ENCODE assay signal across 21 cellular contexts in genomic region chr11:17652556-17652955, GRCh38.
"Had no signal": no experiment of that assay in that cellular context is flagged by ENCODE, and none has a peak within 500 bp of the region (broad histone marks: within the 10 kb centered on the region; RNA-seq: fewer than 3 reads in every experiment).

No MANE protein-coding gene starts in this region.

- H3K36me3 ChIP-seq: colonic mucosa, esophagus squamous epithelium, left lung, prostate gland, stomach, thoracic aorta, transverse colon had no signal

- H3K27ac Mint-ChIP-seq: immature natural killer cell; naive thymus-derived CD4-positive, alpha-beta T cell; nephron progenitor cell had no signal

- H3K79me2 ChIP-seq: parathyroid adenoma had no signal

- H3K36me3 Mint-ChIP-seq: immature natural killer cell had no signal

- H3K9ac ChIP-seq: parathyroid adenoma had no signal

- H3K9me3 ChIP-seq: colonic mucosa, esophagus squamous epithelium, prostate gland had no signal

- DNase-seq: colonic mucosa; dermis blood vessel endothelial cell; esophagus squamous epithelium; foreskin keratinocyte; immature natural killer cell; left lung; mesenchymal stem cell; midbrain; naive thymus-derived CD4-positive, alpha-beta T cell; nephron progenitor cell; retina; stimulated activated CD4-positive, alpha-beta T cell treated with anti-CD3 and anti-CD28 coated beads, Interleukin-2, amount 100 ng/mL, for 24 hours; stimulated activated naive CD4-positive, alpha-beta T cell; stomach; substantia nigra; transverse colon had no signal

- H3K27ac ChIP-seq: colonic mucosa, esophagus squamous epithelium, foreskin keratinocyte, left lung, parathyroid adenoma, prostate gland, skin epidermis, stomach, thoracic aorta, transverse colon had no signal

- H2AFZ ChIP-seq: parathyroid adenoma had no signal

- H3K4me3 Mint-ChIP-seq: immature natural killer cell; naive thymus-derived CD4-positive, alpha-beta T cell; nephron progenitor cell had no signal

- H3K4me1 ChIP-seq: colonic mucosa, esophagus squamous epithelium, foreskin keratinocyte, left lung, parathyroid adenoma, prostate gland, stomach, transverse colon had no signal

- H3K4me3 ChIP-seq: colonic mucosa, esophagus squamous epithelium, left lung, lung, prostate gland, skin epidermis, stomach, thoracic aorta, transverse colon had no signal

- H3K27me3 ChIP-seq: colonic mucosa had no signal

- H3K4me1 Mint-ChIP-seq: immature natural killer cell; naive thymus-derived CD4-positive, alpha-beta T cell had no signal
